Comparison of ENCODE assay signal across 24 cellular contexts in the genomic region with DNA sequence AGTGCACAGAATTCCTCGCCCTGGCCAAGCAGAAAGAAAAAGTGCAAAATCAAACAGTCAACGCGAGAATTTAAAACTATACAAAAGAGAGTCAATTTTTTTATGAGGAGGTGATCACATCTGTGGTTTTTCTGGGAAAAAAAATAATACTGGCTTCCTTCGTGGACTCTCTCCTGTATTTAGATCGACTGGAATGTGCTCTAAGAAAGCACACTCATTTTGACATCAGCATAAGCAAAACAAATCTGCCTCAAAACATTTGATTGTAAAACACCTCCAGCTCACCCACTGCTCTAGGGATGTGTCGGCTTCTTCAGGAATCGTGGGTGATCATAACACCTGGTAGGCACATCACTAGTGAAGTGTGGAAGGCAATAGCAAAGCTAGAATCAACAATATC.
DNase-seq lines count a peak whose midpoint lies in the region; ATAC-seq, FAIRE-seq and TF ChIP-seq lines count a peak whose summit lies in the region.
"Had no signal": no experiment of that assay in that cellular context is flagged by ENCODE, and none has a peak within 500 bp of the region (broad histone marks: within the 10 kb centered on the region; RNA-seq: fewer than 3 reads in every experiment).

No MANE protein-coding gene starts in this region.

- H3K4me1 ChIP-seq in IMR-90 (ENCODE audit: control insufficient read depth, insufficient read depth, low read length) (no peaks in the 10 kb centered on the region), astrocyte (ENCODE audit: insufficient read depth, low read length) (peaks cover 4% of the 10 kb centered on the region)

- intact Hi-C loops in IMR-90 (cut with micrococcal nuclease) = no loop called here

- H3K56ac ChIP-seq in IMR-90 (ENCODE audit: extremely low read depth, insufficient read depth, low read length) = no peak overlapping the region

- in situ Hi-C loops in IMR-90 (cut with MboI; ENCODE audit: low sequenced_read_pairs) = no loop called here

- no peak for FAIRE-seq in astrocyte (lab: Jason Lieb, UNC)
- FAIRE-seq: GM12891, H1, HepG2 had no signal

- H4K20me1 ChIP-seq in IMR-90 (ENCODE audit: insufficient read depth, low read length) = no peaks in the 10 kb centered on the region
- no peaks in the 10 kb centered on the region for H4K20me1 ChIP-seq in astrocyte (ENCODE audit: insufficient read depth, low read length)

- no peak overlapping the region for H2BK120ac ChIP-seq in IMR-90 (ENCODE audit: low read depth, low read length)

- no peak overlapping the region for H2AK5ac ChIP-seq in IMR-90 (ENCODE audit: low read depth, low read length)

- H3K4me3 ChIP-seq in IMR-90 (ENCODE audit: insufficient read depth, low read depth, low read length) (no peak overlapping the region), astrocyte (ENCODE audit: insufficient read depth, low read depth, low read length) (no peak overlapping the region)
- H3K4me3 ChIP-seq: Peyer's patch had no signal

- no peaks in the 10 kb centered on the region for H3K27me3 ChIP-seq in IMR-90 (ENCODE audit: control insufficient read depth, insufficient read depth, low read length)
- H3K27me3 ChIP-seq in astrocyte (ENCODE audit: insufficient read depth, low read length) = no peaks in the 10 kb centered on the region
- H3K27me3 ChIP-seq: Peyer's patch had no signal

- H3K4me1 Mint-ChIP-seq in astrocyte (ENCODE audit: low read depth, unreplicated experiment) = peaks cover 6% of the 10 kb centered on the region

- no peaks in the 10 kb centered on the region for H3K36me3 Mint-ChIP-seq in astrocyte (ENCODE audit: low read depth, unreplicated experiment)

- no peak overlapping the region for H3K27ac Mint-ChIP-seq in astrocyte (ENCODE audit: unreplicated experiment)

- no peak overlapping the region for H3K18ac ChIP-seq in IMR-90 (ENCODE audit: low read depth, low read length)

- WGBS in IMR-90 (ENCODE audit: extremely low coverage in 2 of 2, insufficient read length in 1 of 2), 2 experiments = no CpG with 5 or more reads among the region's 7 CpGs

- TF ChIP-seq RAD21 in IMR-90 (IDR thresholded peaks at IDR 0.05; ENCODE audit: low read length) = no peak

- H3K79me2 ChIP-seq in astrocyte (ENCODE audit: insufficient read depth, low read length) = no peaks in the 10 kb centered on the region

- H3K9me3 ChIP-seq in IMR-90 (ENCODE audit: control insufficient read depth, insufficient read depth, low read length) (no peaks in the 10 kb centered on the region), astrocyte (ENCODE audit: insufficient read depth, low read depth, low read length) (no peaks in the 10 kb centered on the region)
- H3K9me3 ChIP-seq: Peyer's patch had no signal

- H3K9ac ChIP-seq in IMR-90 (ENCODE audit: low read depth, low read length) (no peak overlapping the region), astrocyte (ENCODE audit: low read length) (no peak overlapping the region)

- no peaks in the 10 kb centered on the region for H3K9me3 Mint-ChIP-seq in astrocyte (ENCODE audit: unreplicated experiment)

- no peak overlapping the region for H2BK5ac ChIP-seq in IMR-90 (ENCODE audit: low read depth, low read length, poor library complexity, severe bottlenecking)

- H3K27me3 Mint-ChIP-seq in astrocyte (ENCODE audit: low read depth, unreplicated experiment) = peaks cover 2% of the 10 kb centered on the region

- DNase-seq in EH (ENCODE audit: low read depth) (peak; percentile 61), IMR-90 (peak; percentile 31), astrocyte (ENCODE audit: low read depth) (peak; percentile 31), left kidney (ENCODE audit: low read depth, low spot score) (peak; percentile 23), amniotic stem cell (lab: John Stamatoyannopoulos, UW) (no peak), HuH-7 (ENCODE audit: low spot score) (no peak)
- DNase-seq: DMS153, DND-41, GDM1, HCEC 1CT, KBM-7, NCI-H1092, NCI-H1417 treated with DMSO at 0.1 percent for 48 hours, NCI-H1694 treated with DMSO at 0.1 percent for 48 hours, NCI-H2081, NCI-H2227 treated with DMSO at 0.1 percent for 48 hours, NCI-H526 treated with DMSO at 0.1 percent for 48 hours, Peyer's patch, SHP77 treated with DMSO at 0.1 percent for 48 hours had no signal

- H2AK9ac ChIP-seq in IMR-90 (replicated peaks; ENCODE audit: low read depth, low read length, poor library complexity) = no peak overlapping the region

- POLR2A ChIA-PET in IMR-90 (lab: Charles Lee; ENCODE audit: unreplicated experiment) = no interaction called here

- no peak for TF ChIP-seq CTCF in IMR-90 (conservative IDR thresholded peaks at IDR 0.05; ENCODE audit: low read depth, low read length)
- no peak for TF ChIP-seq CTCF in astrocyte (IDR thresholded peaks at IDR 0.05; ENCODE audit: insufficient read depth, low read depth, low read length)

- H3K36me3 ChIP-seq in IMR-90 (ENCODE audit: control insufficient read depth, insufficient read depth, low read length) (no peaks in the 10 kb centered on the region), astrocyte (ENCODE audit: insufficient read depth, low read length) (no peaks in the 10 kb centered on the region)
- H3K36me3 ChIP-seq: Peyer's patch had no signal

- peak; percentile 53; the same call in 1 of the 2 replicates for ATAC-seq in IMR-90 (ENCODE audit: low read depth)
- ATAC-seq in GM19455 (IDR thresholded peaks at IDR 0.05; ENCODE audit: unreplicated experiment) = no peak
- ATAC-seq: HepG2 had no signal

- no peak overlapping the region for H3K4ac ChIP-seq in IMR-90 (ENCODE audit: low read depth, low read length)

- no peak overlapping the region for H3K4me3 Mint-ChIP-seq in astrocyte (ENCODE audit: unreplicated experiment)

- H3K4me2 ChIP-seq in IMR-90 (ENCODE audit: low read depth, low read length) (peak overlapping the region; percentile 3; the same call in 1 of the 2 replicates), astrocyte (ENCODE audit: low read length) (peak overlapping the region; percentile 65)

- no peak overlapping the region for H4K5ac ChIP-seq in IMR-90 (ENCODE audit: low read depth, low read length)

- H2AFZ ChIP-seq in IMR-90 (replicated peaks; ENCODE audit: low read length, poor library complexity) (no peak overlapping the region), astrocyte (ENCODE audit: low read depth, low read length) (no peak overlapping the region)

- no peak overlapping the region for H4K8ac ChIP-seq in IMR-90 (ENCODE audit: low read depth in 2 of 2, low read length in 2 of 2)

- H3K27ac ChIP-seq in IMR-90 (ENCODE audit: insufficient read depth, low read length) = no peak overlapping the region
- H3K27ac ChIP-seq in astrocyte (ENCODE audit: low read depth, low read length) = no peak overlapping the region
- H3K27ac ChIP-seq: HL-60, Peyer's patch had no signal

- 0 out of 2 replicates have a peak overlapping the region, but pooled peaks have one; percentile 19 for H3K14ac ChIP-seq in IMR-90 (replicated peaks; ENCODE audit: low read depth, low read length)

- CTCF ChIA-PET in IMR-90 (lab: Yijun Ruan, JAX) = no interaction called here

- dilution Hi-C loops in IMR-90 (cut with HindIII; ENCODE audit: low sequenced_read_pairs, unreplicated experiment) = no loop called here

- H3K79me1 ChIP-seq in IMR-90 (ENCODE audit: low read depth in 1 of 2, low read length in 2 of 2) = no peaks in the 10 kb centered on the region

- no peaks in the 10 kb centered on the region; the same call in 1 of the 2 replicates for H3K9me1 ChIP-seq in IMR-90 (ENCODE audit: insufficient read depth, low read length)

- no peak overlapping the region for H2BK20ac ChIP-seq in IMR-90 (ENCODE audit: low read depth, low read length)

- TF ChIP-seq POLR2A in IMR-90 (IDR thresholded peaks at IDR 0.05; ENCODE audit: low read depth, low read length) = no peak

- no peak overlapping the region for H2BK15ac ChIP-seq in IMR-90 (ENCODE audit: low read depth, low read length)

- no peak overlapping the region for H4K91ac ChIP-seq in IMR-90 (ENCODE audit: insufficient read depth, low read depth, low read length)

- H3K23ac ChIP-seq in IMR-90 (ENCODE audit: low read depth, low read length) = no peak overlapping the region

- no TSS peak for BruUV-seq in IMR-90 (replicated peaks; lab: Mats Ljungman, UMichigan)

TF ChIP-seq in IMR-90, 13 proteins besides CTCF, POLR2A, EP300 and RAD21:
- no peak for TF ChIP-seq MAZ (IDR thresholded peaks at IDR 0.05; ENCODE audit: borderline replicate concordance, low read depth, low read length)
- TF ChIP-seq RCOR1 (IDR thresholded peaks at IDR 0.05; ENCODE audit: insufficient replicate concordance, low read length) = no peak
- no peak for TF ChIP-seq MXI1 (IDR thresholded peaks at IDR 0.05; ENCODE audit: borderline replicate concordance, low read depth, low read length)
- no peak for TF ChIP-seq SMC3 (IDR thresholded peaks at IDR 0.05; ENCODE audit: low read depth, low read length)
- TF ChIP-seq CHD1 (IDR thresholded peaks at IDR 0.05; ENCODE audit: low read depth, low read length) = no peak
- no peak for TF ChIP-seq CEBPB (IDR thresholded peaks at IDR 0.05; ENCODE audit: low read depth, low read length)
- TF ChIP-seq NFE2L2 (IDR thresholded peaks at IDR 0.05; ENCODE audit: low read depth, low read length) = no peak
- no peak for TF ChIP-seq RFX5 (IDR thresholded peaks at IDR 0.05; ENCODE audit: low read depth, low read length)
- no peak for TF ChIP-seq MAFK (IDR thresholded peaks at IDR 0.05; ENCODE audit: low read depth, low read length)
- TF ChIP-seq, protein P1, sequence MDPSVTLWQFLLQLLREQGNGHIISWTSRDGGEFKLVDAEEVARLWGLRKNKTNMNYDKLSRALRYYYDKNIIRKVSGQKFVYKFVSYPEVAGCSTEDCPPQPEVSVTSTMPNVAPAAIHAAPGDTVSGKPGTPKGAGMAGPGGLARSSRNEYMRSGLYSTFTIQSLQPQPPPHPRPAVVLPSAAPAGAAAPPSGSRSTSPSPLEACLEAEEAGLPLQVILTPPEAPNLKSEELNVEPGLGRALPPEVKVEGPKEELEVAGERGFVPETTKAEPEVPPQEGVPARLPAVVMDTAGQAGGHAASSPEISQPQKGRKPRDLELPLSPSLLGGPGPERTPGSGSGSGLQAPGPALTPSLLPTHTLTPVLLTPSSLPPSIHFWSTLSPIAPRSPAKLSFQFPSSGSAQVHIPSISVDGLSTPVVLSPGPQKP (IDR thresholded peaks at IDR 0.05; ENCODE audit: borderline replicate concordance, low read depth, low read length) = no peak
- no peak for TF ChIP-seq FOS (IDR thresholded peaks at IDR 0.05; ENCODE audit: low read depth, low read length)
- no peak for TF ChIP-seq BHLHE40 (IDR thresholded peaks at IDR 0.05; ENCODE audit: low read depth, low read length)
- TF ChIP-seq, protein P2, sequence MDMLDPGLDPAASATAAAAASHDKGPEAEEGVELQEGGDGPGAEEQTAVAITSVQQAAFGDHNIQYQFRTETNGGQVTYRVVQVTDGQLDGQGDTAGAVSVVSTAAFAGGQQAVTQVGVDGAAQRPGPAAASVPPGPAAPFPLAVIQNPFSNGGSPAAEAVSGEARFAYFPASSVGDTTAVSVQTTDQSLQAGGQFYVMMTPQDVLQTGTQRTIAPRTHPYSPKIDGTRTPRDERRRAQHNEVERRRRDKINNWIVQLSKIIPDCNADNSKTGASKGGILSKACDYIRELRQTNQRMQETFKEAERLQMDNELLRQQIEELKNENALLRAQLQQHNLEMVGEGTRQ (IDR thresholded peaks at IDR 0.05; ENCODE audit: low read depth, low read length) = no peak

Comparison
In these comparisons a context has a peak if more than half of its experiments do, and no peak if none do; other contexts are left out.
1. DNase-seq: peak in EH (single experiment), IMR-90 (single experiment), astrocyte (single experiment) and left kidney (single experiment); none in amniotic stem cell (single experiment) and HuH-7 (single experiment).